ENCODE assay signal across 17 cellular contexts in the genomic region with DNA sequence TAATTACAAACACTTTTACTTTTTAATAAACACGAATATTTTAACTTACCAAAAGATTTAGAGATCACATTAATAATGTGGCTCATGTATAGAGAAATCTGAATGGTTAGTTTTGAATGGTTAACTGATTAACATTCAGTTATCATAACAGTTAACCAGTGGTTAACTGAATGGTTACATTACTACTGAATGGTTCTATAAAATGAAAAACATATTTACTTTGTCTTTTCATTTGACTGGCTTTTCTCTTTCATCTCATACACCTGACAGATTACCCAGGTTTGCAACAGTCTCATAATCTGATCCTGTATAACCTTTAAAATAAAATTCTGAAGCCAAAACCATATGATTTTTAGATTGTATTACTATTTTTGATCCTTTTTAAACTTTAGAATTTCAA.
DNase-seq lines count a peak whose midpoint lies in the region; ATAC-seq, FAIRE-seq and TF ChIP-seq lines count a peak whose summit lies in the region.
"Had no signal": no experiment of that assay in that cellular context is flagged by ENCODE, and none has a peak within 500 bp of the region (broad histone marks: within the 10 kb centered on the region; RNA-seq: fewer than 3 reads in every experiment).

No MANE protein-coding gene starts in this region.

- POLR2A ChIA-PET in MCF 10A (lab: Yijun Ruan, JAX) (no interaction called here), GM12878 (lab: Charles Lee) (no interaction called here)

- H3K79me2 ChIP-seq in GM12878 (ENCODE audit: control insufficient read depth, insufficient read depth, low read length) (no peaks in the 10 kb centered on the region), keratinocyte (ENCODE audit: control insufficient read depth, insufficient read depth, low read length) (no peaks in the 10 kb centered on the region)

- no peaks in the 10 kb centered on the region for H3K9me3 Mint-ChIP-seq in MCF 10A (ENCODE audit: unreplicated experiment)

- in situ Hi-C loops in GM12878 (cut with MboI) = no loop called here

- H3K36me3 Mint-ChIP-seq in MCF 10A (ENCODE audit: insufficient read depth, unreplicated experiment) = no peaks in the 10 kb centered on the region

- TF ChIP-seq CTCF in MCF 10A (IDR thresholded peaks at IDR 0.05; ENCODE audit: unreplicated experiment) (no peak), breast epithelium (IDR thresholded peaks at IDR 0.05) (no peak), GM12878 (IDR thresholded peaks at IDR 0.05 in 2 of 3, conservative IDR thresholded peaks at IDR 0.05 in 1 of 3; ENCODE audit: control insufficient read depth in 2 of 3, extremely low read depth in 1 of 3, insufficient read depth in 1 of 3, low read depth in 3 of 3, low read length in 3 of 3) (no peak), keratinocyte (optimal IDR thresholded peaks at IDR 0.05 in 1 of 3, IDR thresholded peaks at IDR 0.05 in 1 of 3, conservative IDR thresholded peaks at IDR 0.05 in 1 of 3; ENCODE audit: extremely low read depth in 1 of 3, insufficient read depth in 2 of 3, low read length in 3 of 3) (no peak), GM10266 (IDR thresholded peaks at IDR 0.05; ENCODE audit: control insufficient read depth, insufficient read depth, low read depth, missing control alignments) (no peak)

- H3K27ac ChIP-seq in breast epithelium (no peak overlapping the region), GM12878 (ENCODE audit: control insufficient read depth, insufficient read depth) (no peak overlapping the region), keratinocyte (ENCODE audit: control insufficient read depth, insufficient read depth, low read length) (peak overlapping the region; percentile 74)

- DNase-seq in MCF 10A (ENCODE audit: unreplicated experiment) (no peak), breast epithelium (ENCODE audit: low spot score in 2 of 2) (no peak), GM12878 (ENCODE audit: low read depth, low spot score) (no peak), keratinocyte (ENCODE audit: low read depth, low spot score) (no peak), GM10266 (ENCODE audit: extremely low spot score) (no peak), pons (ENCODE audit: low spot score) (no peak), NCI-H1417 treated with DMSO at 0.1 percent for 48 hours (lab: John Stamatoyannopoulos, UW) (no peak)
- DNase-seq: 8988T; BE2C; Caco-2; CD4-positive, CD25-positive, alpha-beta regulatory T cell; GDM1; GOT3; NCI-H1092 treated with DMSO at 0.1 percent for 48 hours; NCI-H2081 treated with DMSO at 0.1 percent for 48 hours; SHP77 had no signal

- H3K9me1 ChIP-seq in keratinocyte (ENCODE audit: control insufficient read depth, extremely low read depth, insufficient read depth, low read length) = no peaks in the 10 kb centered on the region

- H3K27me3 ChIP-seq in breast epithelium (no peaks in the 10 kb centered on the region), GM12878 (replicated peaks in 1 of 2; ENCODE audit: control insufficient read depth in 2 of 2, insufficient read depth in 2 of 2, low read length in 1 of 2) (no peaks in the 10 kb centered on the region), keratinocyte (ENCODE audit: control insufficient read depth, extremely low read depth, insufficient read depth, low read length) (no peaks in the 10 kb centered on the region)
- H3K27me3 ChIP-seq: BE2C had no signal

- no peak for TF ChIP-seq EP300 in GM12878 (IDR thresholded peaks at IDR 0.05; ENCODE audit: borderline replicate concordance in 1 of 2, control insufficient read depth in 1 of 2, low read depth in 2 of 2, low read length in 2 of 2)

- SMC1A ChIA-PET in GM12878 (lab: Charles Lee; ENCODE audit: uncharacterized antibody, unreplicated experiment) = interaction anchor here (1.1 to 6.2 kb wide), 2 partner anchors 65 to 70 kb away, joined by 3 to 103 read pairs; no protein-coding TSS in a partner anchor

- H2AFZ ChIP-seq in GM12878 (ENCODE audit: control insufficient read depth, low read depth, low read length) (no peak overlapping the region), keratinocyte (ENCODE audit: control insufficient read depth, low read length) (no peak overlapping the region)

- FAIRE-seq in GM12878 (lab: Jason Lieb, UNC) (no peak), keratinocyte (lab: Jason Lieb, UNC) (no peak)

- H3K4me3 Mint-ChIP-seq in MCF 10A (ENCODE audit: unreplicated experiment) = no peak overlapping the region
- H3K4me3 Mint-ChIP-seq: CD4-positive, CD25-positive, alpha-beta regulatory T cell had no signal

- dilution Hi-C loops in keratinocyte (cut with MboI; ENCODE audit: extremely low pct_ligation_motif_present, low sequenced_read_pairs) = no loop called here

- H3K36me3 ChIP-seq in breast epithelium = peaks cover 5% of the 10 kb centered on the region
- H3K36me3 ChIP-seq in GM12878 (ENCODE audit: control insufficient read depth in 2 of 2, insufficient read depth in 2 of 2, low read length in 1 of 2) = no peaks in the 10 kb centered on the region; a peak in 1 of 4 replicates
- H3K36me3 ChIP-seq in keratinocyte (ENCODE audit: control insufficient read depth in 2 of 2, extremely low read depth in 1 of 2, insufficient read depth in 2 of 2, low read length in 2 of 2) = no peaks in the 10 kb centered on the region
- H3K36me3 ChIP-seq: BE2C had no signal

- no peaks in the 10 kb centered on the region for H3K27me3 Mint-ChIP-seq in MCF 10A (ENCODE audit: insufficient read depth, unreplicated experiment)

- H3K4me3 ChIP-seq in breast epithelium (no peak overlapping the region), GM12878 (no peak overlapping the region), keratinocyte (ENCODE audit: control insufficient read depth in 2 of 3, extremely low read depth in 1 of 3, insufficient read depth in 2 of 3, low read depth in 1 of 3, low read length in 3 of 3) (no peak overlapping the region)

- RAD21 ChIA-PET in GM12878 (lab: Charles Lee; ENCODE audit: unreplicated experiment) = interaction anchor here (1.2 to 2.5 kb wide), 2 partner anchors 71 to 208 kb away, joined by 6 to 8 read pairs; no protein-coding TSS in a partner anchor

- H4K20me1 ChIP-seq in GM12878 (ENCODE audit: control insufficient read depth, insufficient read depth) (no peaks in the 10 kb centered on the region), keratinocyte (ENCODE audit: control insufficient read depth, extremely low read depth, insufficient read depth, low read length) (no peaks in the 10 kb centered on the region)

- H3K4me2 ChIP-seq in GM12878 (ENCODE audit: control insufficient read depth, insufficient read depth) (no peak overlapping the region), keratinocyte (ENCODE audit: control insufficient read depth, extremely low read depth, insufficient read depth, low read depth, low read length) (no peak overlapping the region)

- peaks cover 36% of the 10 kb centered on the region for H3K4me1 Mint-ChIP-seq in MCF 10A (ENCODE audit: insufficient read depth, unreplicated experiment)

- H3K9ac ChIP-seq in GM12878 (ENCODE audit: control insufficient read depth, insufficient read depth, low read length) = no peak overlapping the region
- no peak overlapping the region for H3K9ac ChIP-seq in keratinocyte (ENCODE audit: control insufficient read depth, extremely low read depth, insufficient read depth, low read length)

- no TSS peak for BruUV-seq in MCF 10A (replicated peaks; lab: Mats Ljungman, UMichigan)
- BruUV-seq in GM12878 (replicated peaks; lab: Mats Ljungman, UMichigan) = no TSS peak

- H3K9me3 ChIP-seq in breast epithelium = no peaks in the 10 kb centered on the region
- no peaks in the 10 kb centered on the region for H3K9me3 ChIP-seq in GM12878 (replicated peaks; ENCODE audit: control insufficient read depth, insufficient read depth, low read length)
- H3K9me3 ChIP-seq in keratinocyte (ENCODE audit: control insufficient read depth, low read depth, low read length) = no peaks in the 10 kb centered on the region
- H3K9me3 ChIP-seq: BE2C, Caco-2 had no signal

- H3K4me1 ChIP-seq in breast epithelium (peaks cover 0 to 8% of the 10 kb centered on the region in 2 donors), GM12878 (ENCODE audit: control insufficient read depth, insufficient read depth, low read length) (peaks cover 7% of the 10 kb centered on the region), keratinocyte (ENCODE audit: control insufficient read depth, extremely low read depth, insufficient read depth, low read length) (peaks cover 47% of the 10 kb centered on the region)
- H3K4me1 ChIP-seq: Caco-2 had no signal

- peak overlapping the region; percentile 20 for H3K27ac Mint-ChIP-seq in MCF 10A (ENCODE audit: low read depth, unreplicated experiment)
- H3K27ac Mint-ChIP-seq: CD4-positive, CD25-positive, alpha-beta regulatory T cell had no signal

- CTCF ChIA-PET in MCF 10A (lab: Yijun Ruan, JAX) = interaction anchor here (0.6 to 1.2 kb wide), 2 partner anchors 37 to 464 kb away, joined by 3 read pairs; no protein-coding TSS in a partner anchor
- CTCF ChIA-PET in GM12878 (lab: Yijun Ruan, JAX) = interaction anchor here (0.5 to 2.7 kb wide), 5 partner anchors 70 to 1575 kb away, joined by 3 to 14 read pairs (median 8); no protein-coding TSS in a partner anchor

- no peak for TF ChIP-seq RAD21 in GM12878 (IDR thresholded peaks at IDR 0.05; ENCODE audit: insufficient read depth, low read depth, low read length)

- 80% methylated on average over 1 of the region's 1 CpG for WGBS in GM12878 (ENCODE audit: insufficient coverage, insufficient replicate concordance, low lambda C conversion rate, missing lambda C conversion rate)

- ATAC-seq in GM12878 (peak; percentile 18; the same call in 2 of the 3 replicates), GM18505 (IDR thresholded peaks at IDR 0.05; ENCODE audit: unreplicated experiment) (no peak)

- TF ChIP-seq POLR2A in breast epithelium (IDR thresholded peaks at IDR 0.05) (no peak), GM12878 (IDR thresholded peaks at IDR 0.05; ENCODE audit: low read depth, low read length) (no peak), GM18505 (IDR thresholded peaks at IDR 0.05; ENCODE audit: borderline replicate concordance, extremely low read depth, insufficient read depth, insufficient read length) (no peak)

- intact Hi-C loops in MCF 10A (cut with micrococcal nuclease) = loop anchor here (5.0 kb wide), 1 partner anchor 92 kb away; the partner anchor contains the start of gene EPB41L5
- intact Hi-C loops in breast epithelium (cut with DNase I; ENCODE audit: low total_unique reads) = loop anchor here (5.0 kb wide), 1 partner anchor 478 kb away; no protein-coding TSS in a partner anchor
- intact Hi-C loops in GM12878 (cut with micrococcal nuclease; ENCODE audit: unreplicated experiment) = no loop called here

TF ChIP-seq in GM12878, 131 proteins besides CTCF, POLR2A, EP300 and RAD21 (continues in another document):
- TF ChIP-seq BMI1 (IDR thresholded peaks at IDR 0.05; ENCODE audit: borderline replicate concordance) = no peak
- TF ChIP-seq ELK1 (IDR thresholded peaks at IDR 0.05; ENCODE audit: low read depth, low read length) = no peak
